Comparison of ENCODE assay signal across 12 cellular contexts in the genomic region with DNA sequence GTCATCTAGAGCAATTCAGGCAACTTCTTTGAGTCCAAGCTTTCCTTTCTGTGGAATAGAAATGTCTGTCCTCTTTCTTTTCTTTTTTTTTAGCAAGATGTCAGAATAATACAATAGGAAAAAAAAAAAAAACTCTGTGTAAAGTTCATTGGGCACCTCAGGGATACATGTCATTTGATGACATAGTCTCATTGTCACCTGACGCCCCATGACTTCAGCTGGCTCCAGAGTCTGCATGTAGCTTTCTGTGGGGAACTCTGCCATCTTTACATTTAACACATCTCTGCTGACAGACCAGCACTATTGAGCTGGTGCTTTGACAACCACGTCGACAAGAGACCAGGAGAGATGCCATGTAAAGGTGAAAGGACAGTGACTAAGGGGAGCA.
DNase-seq lines count a peak whose midpoint lies in the region; TF ChIP-seq lines count a peak whose summit lies in the region.
"Had no signal": no experiment of that assay in that cellular context is flagged by ENCODE, and none has a peak within 500 bp of the region (broad histone marks: within the 10 kb centered on the region; RNA-seq: fewer than 3 reads in every experiment).

No MANE protein-coding gene starts in this region.

- H3K27me3 ChIP-seq in breast epithelium, result no peaks in the 10 kb centered on the region
- H3K27me3 ChIP-seq in esophagus (ENCODE audit: control insufficient read depth in 1 of 2, insufficient read depth in 2 of 2, low read length in 2 of 2), result no peaks in the 10 kb centered on the region
- H3K27me3 ChIP-seq: SJSA1 had no signal

- TF ChIP-seq POLR2A in breast epithelium (IDR thresholded peaks at IDR 0.05), result no peak

- H3K27ac Mint-ChIP-seq in MCF 10A (ENCODE audit: low read depth, unreplicated experiment), result peak overlapping the region; percentile 70
- H3K27ac Mint-ChIP-seq in stimulated activated naive CD8-positive, alpha-beta T cell treated with anti-CD3 and anti-CD28 coated beads, Interleukin-15, Interleukin-2, amounts not matched to agents 100 ng/mL and 50 ng/mL, for 24 hours, result peak overlapping the region; percentile 91
- H3K27ac Mint-ChIP-seq: progenitor cell of endocrine pancreas had no signal

- POLR2A ChIA-PET in MCF 10A (lab: Yijun Ruan, JAX), result interaction anchor here (0.5 to 9.7 kb wide), 10 partner anchors 9 to 856 kb away, joined by 3 to 194 read pairs (median 4); a partner anchor contains a TSS
- POLR2A ChIA-PET in HEK293T (lab: Yijun Ruan, JAX), result interaction anchor here (2.1 kb wide), 1 partner anchor 172 kb away, joined by 10 read pairs; a partner anchor contains a TSS

- 72 to 79% methylated on average over 3 of the region's 3 CpGs for WGBS in esophagus, 2 donors

- no peak for DNase-seq in MCF 10A (ENCODE audit: unreplicated experiment)
- no peak for DNase-seq in breast epithelium (ENCODE audit: low spot score in 2 of 2)
- peak; percentile 74 for DNase-seq in NCI-H69 (lab: John Stamatoyannopoulos, UW)
- DNase-seq in NCI-H446 treated with DMSO at 0.1 percent for 48 hours (lab: John Stamatoyannopoulos, UW), result no peak
- no peak for DNase-seq in HEK293T (ENCODE audit: extremely low spot score)
- no peak for DNase-seq in NCI-H524 treated with DMSO at 0.1 percent for 48 hours (lab: John Stamatoyannopoulos, UW)
- DNase-seq: AML-193 had no signal

- no peaks in the 10 kb centered on the region for H3K36me3 Mint-ChIP-seq in MCF 10A (ENCODE audit: insufficient read depth, unreplicated experiment)
- H3K36me3 Mint-ChIP-seq in stimulated activated naive CD8-positive, alpha-beta T cell treated with anti-CD3 and anti-CD28 coated beads, Interleukin-15, Interleukin-2, amounts not matched to agents 100 ng/mL and 50 ng/mL, for 24 hours (ENCODE audit: low read depth), result no peaks in the 10 kb centered on the region

- H3K27ac ChIP-seq in breast epithelium, result no peak overlapping the region
- H3K27ac ChIP-seq in esophagus (ENCODE audit: low read depth in 2 of 2, low read length in 1 of 2), result peak overlapping the region; percentile 40 to 80
- H3K27ac ChIP-seq: VCaP had no signal

- H3K4me1 Mint-ChIP-seq in MCF 10A (ENCODE audit: insufficient read depth, unreplicated experiment), result peaks cover 40% of the 10 kb centered on the region
- peaks cover 55% of the 10 kb centered on the region for H3K4me1 Mint-ChIP-seq in stimulated activated naive CD8-positive, alpha-beta T cell treated with anti-CD3 and anti-CD28 coated beads, Interleukin-15, Interleukin-2, amounts not matched to agents 100 ng/mL and 50 ng/mL, for 24 hours (ENCODE audit: low read depth)

- H3K4me3 ChIP-seq in breast epithelium, result no peak overlapping the region
- no peak overlapping the region for H3K4me3 ChIP-seq in esophagus (ENCODE audit: low read depth in 1 of 2, low read length in 2 of 2)
- H3K4me3 ChIP-seq: SJSA1 had no signal

- TF ChIP-seq CTCF in MCF 10A (IDR thresholded peaks at IDR 0.05; ENCODE audit: unreplicated experiment) (no peak), breast epithelium (IDR thresholded peaks at IDR 0.05) (no peak)

- no TSS peak for BruUV-seq in MCF 10A (replicated peaks; lab: Mats Ljungman, UMichigan)

- H3K9me3 Mint-ChIP-seq in MCF 10A (ENCODE audit: unreplicated experiment), result no peaks in the 10 kb centered on the region
- H3K9me3 Mint-ChIP-seq in stimulated activated naive CD8-positive, alpha-beta T cell treated with anti-CD3 and anti-CD28 coated beads, Interleukin-15, Interleukin-2, amounts not matched to agents 100 ng/mL and 50 ng/mL, for 24 hours, result no peaks in the 10 kb centered on the region

- CTCF ChIA-PET in MCF 10A (lab: Yijun Ruan, JAX) (interaction anchor here (0.6 to 1.4 kb wide), 14 partner anchors 8 to 468 kb away, joined by 3 to 6 read pairs (median 4); no protein-coding TSS in a partner anchor), HEK293T (lab: Yijun Ruan, JAX) (interaction anchor here (0.6 to 1.3 kb wide), 3 partner anchors 10 to 179 kb away, joined by 3 read pairs; no protein-coding TSS in a partner anchor)

- no peaks in the 10 kb centered on the region for H3K9me3 ChIP-seq in breast epithelium
- no peaks in the 10 kb centered on the region for H3K9me3 ChIP-seq in esophagus (ENCODE audit: control insufficient read depth in 2 of 2, insufficient read depth in 1 of 2, low read depth in 1 of 2, low read length in 1 of 2)
- H3K9me3 ChIP-seq: SJSA1 had no signal

- intact Hi-C loops in MCF 10A (cut with micrococcal nuclease), result no loop called here
- intact Hi-C loops in breast epithelium (cut with DNase I; ENCODE audit: low total_unique reads), result loop anchor here (5.0 kb wide), 1 partner anchor 279 kb away; no protein-coding TSS in a partner anchor

- H3K4me3 Mint-ChIP-seq in MCF 10A (ENCODE audit: unreplicated experiment), result peak overlapping the region; percentile 12
- H3K4me3 Mint-ChIP-seq in stimulated activated naive CD8-positive, alpha-beta T cell treated with anti-CD3 and anti-CD28 coated beads, Interleukin-15, Interleukin-2, amounts not matched to agents 100 ng/mL and 50 ng/mL, for 24 hours, result no peak overlapping the region

- H3K36me3 ChIP-seq in breast epithelium, result no peaks in the 10 kb centered on the region
- no peaks in the 10 kb centered on the region for H3K36me3 ChIP-seq in esophagus (ENCODE audit: control insufficient read depth in 2 of 2, insufficient read depth in 2 of 2, low read length in 1 of 2)
- H3K36me3 ChIP-seq: SJSA1 had no signal

- no peaks in the 10 kb centered on the region for H3K4me1 ChIP-seq in breast epithelium
- H3K4me1 ChIP-seq in esophagus (ENCODE audit: control insufficient read depth in 2 of 2, insufficient read depth in 2 of 2, low read length in 1 of 2), result no peaks in the 10 kb centered on the region

- H3K27me3 Mint-ChIP-seq in MCF 10A (ENCODE audit: insufficient read depth, unreplicated experiment), result no peaks in the 10 kb centered on the region
- H3K27me3 Mint-ChIP-seq in stimulated activated naive CD8-positive, alpha-beta T cell treated with anti-CD3 and anti-CD28 coated beads, Interleukin-15, Interleukin-2, amounts not matched to agents 100 ng/mL and 50 ng/mL, for 24 hours, result no peaks in the 10 kb centered on the region

TF ChIP-seq in HEK293T, 16 proteins besides CTCF, POLR2A, EP300 and RAD21:
- TF ChIP-seq SUZ12 (IDR thresholded peaks at IDR 0.05) (no peak), TARDBP (IDR thresholded peaks at IDR 0.05) (no peak), CTBP1 (IDR thresholded peaks at IDR 0.05; ENCODE audit: borderline replicate concordance) (no peak)
- TF ChIP-seq, protein P1, sequence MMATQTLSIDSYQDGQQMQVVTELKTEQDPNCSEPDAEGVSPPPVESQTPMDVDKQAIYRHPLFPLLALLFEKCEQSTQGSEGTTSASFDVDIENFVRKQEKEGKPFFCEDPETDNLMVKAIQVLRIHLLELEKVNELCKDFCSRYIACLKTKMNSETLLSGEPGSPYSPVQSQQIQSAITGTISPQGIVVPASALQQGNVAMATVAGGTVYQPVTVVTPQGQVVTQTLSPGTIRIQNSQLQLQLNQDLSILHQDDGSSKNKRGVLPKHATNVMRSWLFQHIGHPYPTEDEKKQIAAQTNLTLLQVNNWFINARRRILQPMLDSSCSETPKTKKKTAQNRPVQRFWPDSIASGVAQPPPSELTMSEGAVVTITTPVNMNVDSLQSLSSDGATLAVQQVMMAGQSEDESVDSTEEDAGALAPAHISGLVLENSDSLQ (IDR thresholded peaks at IDR 0.05), result no peak
TF ChIP-seq in HEK293T: peak in this region for 0.

Comparison
In these comparisons a context has a peak if more than half of its experiments do, and no peak if none do; other contexts are left out.
1. H3K27ac ChIP-seq: peak in esophagus (2 of 2); none in breast epithelium (0 of 2).